ENCODE assay signal across 8 cellular contexts in genomic region chr6:47479156-47479541, GRCh38. TPM values are rescaled to one million over a fixed set of nuclear protein-coding genes. Genes with fewer than 3 reads are reported as not detected.
DNase-seq lines count a peak whose midpoint lies in the region; FAIRE-seq and TF ChIP-seq lines count a peak whose summit lies in the region.

No MANE protein-coding gene starts in this region.

- DNase-seq in EH (ENCODE audit: low read depth) (peak; percentile 20), OCI-M1 (lab: John Stamatoyannopoulos, UW) (peak; percentile 77), endothelial cell of umbilical vein (ENCODE audit: low read depth, low spot score) (no peak), neuronal stem cell (ENCODE audit: low spot score) (no peak), H4 (ENCODE audit: low spot score) (no peak), OCI-M2 (lab: John Stamatoyannopoulos, UW; ENCODE audit: unreplicated experiment) (no peak), NCI-H1092 treated with DMSO at 0.1 percent for 48 hours (lab: John Stamatoyannopoulos, UW) (no peak), NCI-H128 (lab: John Stamatoyannopoulos, UW; ENCODE audit: unreplicated experiment) (no peak)

- H2BK120ac ChIP-seq in neuronal stem cell (ENCODE audit: low read depth, low read length) = no peak overlapping the region

- H3K14ac ChIP-seq in neuronal stem cell (ENCODE audit: low read length) = no peak overlapping the region

- no peak overlapping the region for H2BK12ac ChIP-seq in neuronal stem cell (ENCODE audit: low read length)

- POLR2A ChIA-PET in endothelial cell of umbilical vein (lab: Charles Lee) = no interaction called here

- WGBS in neuronal stem cell (ENCODE audit: extremely low coverage in 2 of 2, insufficient read length in 2 of 2, insufficient replicate concordance in 1 of 2), 2 donors = no CpG with 5 or more reads among the region's 5 CpGs

- no peak overlapping the region for H2BK5ac ChIP-seq in neuronal stem cell (ENCODE audit: low read length)

- no peak overlapping the region for H3K18ac ChIP-seq in neuronal stem cell (ENCODE audit: low read length)

- peaks cover 57% of the 10 kb centered on the region for H3K79me2 ChIP-seq in endothelial cell of umbilical vein (ENCODE audit: control insufficient read depth, insufficient read depth, low read length)

- peak overlapping the region; percentile 62 to 92 (median 85) for H3K4me3 ChIP-seq in endothelial cell of umbilical vein (replicated peaks in 1 of 3; ENCODE audit: insufficient read depth in 1 of 3, low read depth in 1 of 3, low read length in 3 of 3)
- H3K4me3 ChIP-seq in neuronal stem cell (ENCODE audit: low read length in 2 of 2) = peak overlapping the region; percentile 79 to 93

- H3K4ac ChIP-seq in neuronal stem cell (ENCODE audit: low read length) = no peak overlapping the region

- peaks cover 4% of the 10 kb centered on the region for H4K20me1 ChIP-seq in endothelial cell of umbilical vein (replicated peaks; ENCODE audit: control insufficient read depth, extremely low read depth, insufficient read depth, low read length)

- TF ChIP-seq POLR2A in endothelial cell of umbilical vein (IDR thresholded peaks at IDR 0.05; ENCODE audit: low read depth, low read length) = no peak

- FAIRE-seq in endothelial cell of umbilical vein (lab: Jason Lieb, UNC) = no peak

- H3K9ac ChIP-seq in endothelial cell of umbilical vein (replicated peaks; ENCODE audit: extremely low read depth, insufficient read depth, low read length) = peak overlapping the region; percentile 97
- H3K9ac ChIP-seq in neuronal stem cell (ENCODE audit: low read depth, low read length, poor library complexity) = no peak overlapping the region

- no peak overlapping the region for H3K23ac ChIP-seq in neuronal stem cell (ENCODE audit: low read depth, low read length, poor library complexity)

- H3K27me3 ChIP-seq in endothelial cell of umbilical vein (ENCODE audit: control insufficient read depth in 2 of 2, insufficient read depth in 2 of 2, low read length in 2 of 2) (no peaks in the 10 kb centered on the region), neuronal stem cell (ENCODE audit: control insufficient read depth in 3 of 3, insufficient read depth in 3 of 3, low read depth in 1 of 3, low read length in 3 of 3) (peaks cover 0 to 28% (median 0%) of the 10 kb centered on the region in 3 experiments)

- H3K9me3 ChIP-seq in endothelial cell of umbilical vein (replicated peaks; ENCODE audit: control insufficient read depth, insufficient read depth, low read length) (no peaks in the 10 kb centered on the region), neuronal stem cell (replicated peaks in 1 of 2; ENCODE audit: control insufficient read depth in 2 of 2, insufficient read depth in 1 of 2, low read depth in 1 of 2, low read length in 2 of 2) (no peaks in the 10 kb centered on the region)

- H2AK5ac ChIP-seq in neuronal stem cell (ENCODE audit: low read depth, low read length) = no peak overlapping the region

- H2AFZ ChIP-seq in endothelial cell of umbilical vein (ENCODE audit: low read depth, low read length) (no peak overlapping the region), neuronal stem cell (ENCODE audit: low read length) (peak overlapping the region; percentile 100)

- no peak overlapping the region for H2BK15ac ChIP-seq in neuronal stem cell (ENCODE audit: low read length)

- no peak for TF ChIP-seq CTCF in endothelial cell of umbilical vein (IDR thresholded peaks at IDR 0.05; ENCODE audit: extremely low read depth in 1 of 2, insufficient read depth in 1 of 2, low read depth in 1 of 2, low read length in 2 of 2)

- intact Hi-C loops in endothelial cell of umbilical vein (cut with micrococcal nuclease) = loop anchor here (5.0 kb wide), 1 partner anchor 382 kb away; no protein-coding TSS in a partner anchor

- dilution Hi-C loops in endothelial cell of umbilical vein (cut with MboI; ENCODE audit: extremely low pct_ligation_motif_present, low sequenced_read_pairs) = no loop called here

- H4K91ac ChIP-seq in neuronal stem cell (ENCODE audit: low read depth, low read length, poor library complexity) = no peak overlapping the region

- CTCF ChIA-PET in endothelial cell of umbilical vein (lab: Charles Lee) = interaction anchor here (1.2 to 3.5 kb wide), 6 partner anchors 9 to 152 kb away, joined by 3 to 15 read pairs (median 4); no protein-coding TSS in a partner anchor

- H3K79me1 ChIP-seq in neuronal stem cell (ENCODE audit: low read depth, low read length) = peaks cover 5% of the 10 kb centered on the region

- H3K9me1 ChIP-seq in endothelial cell of umbilical vein (replicated peaks; ENCODE audit: control insufficient read depth, extremely low read depth, insufficient read depth, low read length) = peaks cover 3% of the 10 kb centered on the region

- H3K27ac ChIP-seq in endothelial cell of umbilical vein (ENCODE audit: insufficient read depth, low read depth, low read length) (peak overlapping the region; percentile 71), neuronal stem cell (replicated peaks; ENCODE audit: low read length) (no peak overlapping the region)

- BruUV-seq in endothelial cell of umbilical vein (replicated peaks; lab: Mats Ljungman, UMichigan) = no TSS peak

- H3K36me3 ChIP-seq in endothelial cell of umbilical vein (ENCODE audit: control insufficient read depth in 2 of 2, extremely low read depth in 1 of 2, insufficient read depth in 2 of 2, low read length in 2 of 2) (no peaks in the 10 kb centered on the region), neuronal stem cell (replicated peaks in 1 of 2; ENCODE audit: control insufficient read depth in 2 of 2, insufficient read depth in 2 of 2, low read length in 2 of 2) (no peaks in the 10 kb centered on the region)

- no peak overlapping the region for H4K8ac ChIP-seq in neuronal stem cell (ENCODE audit: low read depth, low read length)

- H3K4me2 ChIP-seq in endothelial cell of umbilical vein (ENCODE audit: insufficient read depth, low read length) (peak overlapping the region; percentile 98), neuronal stem cell (ENCODE audit: insufficient read depth, low read length, poor library complexity, severe bottlenecking) (peak overlapping the region; percentile 56)

- H3K4me1 ChIP-seq in endothelial cell of umbilical vein (ENCODE audit: control insufficient read depth, extremely low read depth, insufficient read depth, low read length) (peaks cover 32% of the 10 kb centered on the region), neuronal stem cell (ENCODE audit: control insufficient read depth in 2 of 2, insufficient read depth in 1 of 2, low read depth in 1 of 2, low read length in 2 of 2) (peaks cover 2 to 12% of the 10 kb centered on the region in 2 donors)

TF ChIP-seq in endothelial cell of umbilical vein, 7 proteins besides CTCF, POLR2A, EP300 and RAD21:
- TF ChIP-seq FOS (IDR thresholded peaks at IDR 0.05; ENCODE audit: borderline replicate concordance, insufficient read depth, low read length) (no peak), POLR2AphosphoS5 (IDR thresholded peaks at IDR 0.05; ENCODE audit: insufficient read depth, low read depth, low read length) (no peak), EZH2 (IDR thresholded peaks at IDR 0.05; ENCODE audit: borderline replicate concordance, low read depth, low read length, severe bottlenecking) (no peak), MYC (IDR thresholded peaks at IDR 0.05; ENCODE audit: low read depth, low read length) (no peak), JUN (IDR thresholded peaks at IDR 0.05; ENCODE audit: borderline replicate concordance, insufficient read depth, insufficient read length, low read depth) (no peak), GATA2 (IDR thresholded peaks at IDR 0.05; ENCODE audit: insufficient read depth, insufficient read length, low read depth, low read length) (no peak)
- TF ChIP-seq, protein P1, sequence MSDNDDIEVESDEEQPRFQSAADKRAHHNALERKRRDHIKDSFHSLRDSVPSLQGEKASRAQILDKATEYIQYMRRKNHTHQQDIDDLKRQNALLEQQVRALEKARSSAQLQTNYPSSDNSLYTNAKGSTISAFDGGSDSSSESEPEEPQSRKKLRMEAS (IDR thresholded peaks at IDR 0.05; ENCODE audit: insufficient read depth, insufficient read length) = no peak

RNA-seq across cellular contexts. Expression of gene CD2AP, which starts 1.6 kb away (rescaled TPM):
- 37.3 and 39.8 TPM in 2 replicates for total RNA-seq in endothelial cell of umbilical vein
- 2.7 and 4.2 TPM in 2 replicates for polyA plus RNA-seq in endothelial cell of umbilical vein
- polyA plus RNA-seq in endothelial cell of umbilical vein (2011; cell fraction: cytosol; rRNA removed) = 8.2 and 8.6 TPM in 2 replicates
- 12.9 and 17.5 TPM in 2 replicates for polyA plus RNA-seq in endothelial cell of umbilical vein (2011; cell fraction: nucleus; rRNA removed)
- polyA plus RNA-seq in endothelial cell of umbilical vein (2012) = 14.0 and 19.8 TPM in 2 replicates
- 5.3 and 6.8 TPM in 2 replicates for polyA minus RNA-seq in endothelial cell of umbilical vein
- 9.2 TPM for polyA minus RNA-seq in endothelial cell of umbilical vein (2011; cell fraction: cytosol; rRNA and poly(A)+ RNA removed)
- 31.3 and 38.1 TPM in 2 replicates for polyA minus RNA-seq in endothelial cell of umbilical vein (2011; cell fraction: nucleus; rRNA and poly(A)+ RNA removed)
- polyA plus RNA-seq in neuronal stem cell (2013, experiment 1 of 2) = 17.0 TPM
- polyA plus RNA-seq in neuronal stem cell (2013, experiment 2 of 2) = 17.3 TPM
- total RNA-seq in H4 (2014; rRNA removed; shearing (Covaris generic)) = 19.3 and 27.1 TPM in 2 replicates

Comparison
In these comparisons a context has a peak if more than half of its experiments do, and no peak if none do; other contexts are left out.
1. DNase-seq: peak in EH (single experiment) and OCI-M1 (single experiment); none in endothelial cell of umbilical vein (single experiment), neuronal stem cell (single experiment), H4 (single experiment), OCI-M2 (single experiment), NCI-H1092 treated with DMSO at 0.1 percent for 48 hours (single experiment) and NCI-H128 (single experiment).